In the genomic region with DNA sequence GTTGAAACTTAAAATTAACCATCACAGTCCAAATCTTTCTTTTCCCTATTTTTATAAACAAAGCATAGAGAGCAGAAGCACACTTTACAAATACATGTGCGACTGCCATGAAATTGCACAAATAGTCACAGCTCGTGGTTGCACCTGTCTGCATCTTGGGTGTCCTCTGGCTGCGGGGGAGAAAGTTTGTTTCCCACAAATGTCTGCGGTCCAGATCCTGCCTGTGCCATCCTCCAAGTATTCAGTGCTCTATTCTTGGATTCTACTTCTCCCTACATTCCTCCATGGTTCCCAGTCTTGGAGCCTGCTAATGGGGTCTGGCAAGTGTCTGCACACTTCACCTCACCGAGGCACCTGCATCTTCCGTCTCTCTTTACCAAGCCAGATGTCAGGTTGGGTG, we compare ENCODE assay signal across 36 cellular contexts. TPM values are rescaled to one million over a fixed set of nuclear protein-coding genes. Genes with fewer than 3 reads are reported as not detected.
"Had no signal": no experiment of that assay in that cellular context is flagged by ENCODE, and none has a peak within 500 bp of the region (broad histone marks: within the 10 kb centered on the region; RNA-seq: fewer than 3 reads in every experiment).

No MANE protein-coding gene starts in this region.

- DNase-seq: activated B cell treated with CpG ODN at 0.5 μM for 24 hours; activated CD4-positive, alpha-beta memory T cell treated with anti-CD3 and anti-CD28 coated beads for 36 hours; activated CD4-positive, alpha-beta T cell treated with anti-CD3 and anti-CD28 coated beads for 4 hours; activated CD4-positive, alpha-beta T cell treated with anti-CD3 and anti-CD28 coated beads, Interleukin-2, amount 10 ng/mL, durations not matched to agents 24 days and 14 days; activated CD4-positive, alpha-beta T cell treated with anti-CD3 and anti-CD28 coated beads, Interleukin-2, amount 50 U/mL, for 1 hour; activated CD4-positive, alpha-beta T cell treated with anti-CD3 and anti-CD28 coated beads, Interleukin-2, amount 50 U/mL, for 4 hours; activated CD4-positive, CD25-positive, alpha-beta regulatory T cell treated with anti-CD3 and anti-CD28 coated beads, Interleukin-2, amount 50 U/mL, for 72 hours; activated CD8-positive, alpha-beta memory T cell treated with anti-CD3 and anti-CD28 coated beads for 24 hours; activated CD8-positive, alpha-beta memory T cell treated with anti-CD3 and anti-CD28 coated beads, Interleukin-2, amount 10 ng/mL, durations not matched to agents 7 days and 5 days; activated CD8-positive, alpha-beta memory T cell treated with anti-CD3 and anti-CD28 coated beads, Interleukin-2, amount 50 U/mL, for 48 hours; activated CD8-positive, alpha-beta T cell treated with anti-CD3 and anti-CD28 coated beads, Interleukin-2, amount 10 ng/mL, durations not matched to agents 7 days and 5 days; activated effector memory CD4-positive, alpha-beta T cell treated with Interleukin-2 at 50 U/mL for 16 hours; activated gamma-delta T cell; activated naive CD4-positive, alpha-beta T cell treated with anti-CD3 and anti-CD28 coated beads, Interleukin-2, amount 10 ng/mL, durations not matched to agents 7 days and 5 days; activated naive CD4-positive, alpha-beta T cell treated with Interleukin-2 at 50 U/mL for 16 hours; activated naive CD8-positive, alpha-beta T cell treated with anti-CD3 and anti-CD28 coated beads, Interleukin-2, amount 10 ng/mL, durations not matched to agents 7 days and 5 days; activated naive CD8-positive, alpha-beta T cell treated with anti-CD3 and anti-CD28 coated beads, Interleukin-2, amount 50 U/mL, for 24 hours; activated T-cell treated with anti-CD3 and anti-CD28 coated beads, Interleukin-2, amount 50 U/mL, for 24 hours; activated T-cell treated with anti-CD3 and anti-CD28 coated beads, Interleukin-2, amount 50 U/mL, for 48 hours; amygdala; anterior cingulate cortex; central memory CD4-positive, alpha-beta T cell; T-helper 1 cell; T-helper 9 cell had no signal

- H3K4me3 ChIP-seq: ascending aorta, cardiac muscle cell had no signal

- FAIRE-seq: TTC549 had no signal

- H3K27me3 Mint-ChIP-seq: activated naive CD8-positive, alpha-beta T cell; activated naive CD8-positive, alpha-beta T cell treated with anti-CD3 and anti-CD28 coated beads, Interleukin-2, amount 50 U/mL, for 24 hours; brain had no signal

- H3K27me3 ChIP-seq: ascending aorta, cardiac muscle cell had no signal

- H3K9me3 ChIP-seq: ascending aorta had no signal

- H3K9me3 Mint-ChIP-seq: activated B cell treated with CpG ODN at 0.5 μM for 24 hours; activated CD4-positive, alpha-beta memory T cell treated with anti-CD3 and anti-CD28 coated beads for 36 hours; activated CD4-positive, alpha-beta T cell treated with anti-CD3 and anti-CD28 coated beads, Interleukin-2, amount 10 ng/mL, durations not matched to agents 24 days and 14 days; activated naive CD4-positive, alpha-beta T cell treated with anti-CD3 and anti-CD28 coated beads, Interleukin-2, amount 10 ng/mL, durations not matched to agents 7 days and 5 days; activated naive CD8-positive, alpha-beta T cell treated with anti-CD3 and anti-CD28 coated beads, Interleukin-2, amount 10 ng/mL, durations not matched to agents 7 days and 5 days; activated naive CD8-positive, alpha-beta T cell treated with anti-CD3 and anti-CD28 coated beads, Interleukin-2, amount 50 U/mL, for 24 hours; activated T-cell treated with anti-CD3 and anti-CD28 coated beads, Interleukin-2, amount 50 U/mL, for 24 hours; activated T-helper 2 cell treated with anti-CD3 and anti-CD28 coated beads, Interferon-gamma antibody, Interleukin-2, Interleukin-4, amounts not matched to agents 10 μg/mL and 5 μg/mL and 100 μg/mL, durations not matched to agents 14 hours and 24 hours and 36 hours; T-helper 1 cell treated with Interleukin-12 subunit alpha and Interleukin-12 subunit beta and Interleukin-4 antibody, amounts not matched to agents 30 μg/mL and 1 μg/mL, for 36 hours; T-helper 2 cell treated with Interferon-gamma antibody and Interleukin-4, amounts not matched to agents 5 μg/mL and 100 μg/mL, for 36 hours had no signal

- H3K36me3 Mint-ChIP-seq: activated CD4-positive, alpha-beta memory T cell treated with anti-CD3 and anti-CD28 coated beads for 36 hours; activated CD8-positive, alpha-beta memory T cell treated with anti-CD3 and anti-CD28 coated beads, Interleukin-2, amount 10 ng/mL, durations not matched to agents 7 days and 5 days; activated naive CD4-positive, alpha-beta T cell treated with anti-CD3 and anti-CD28 coated beads, Interleukin-2, amount 10 ng/mL, durations not matched to agents 7 days and 5 days; activated naive CD8-positive, alpha-beta T cell; activated naive CD8-positive, alpha-beta T cell treated with anti-CD3 and anti-CD28 coated beads, Interleukin-2, amount 10 ng/mL, durations not matched to agents 7 days and 5 days; brain had no signal

- H3K4me3 Mint-ChIP-seq: activated B cell treated with CpG ODN at 0.5 μM for 24 hours; activated CD4-positive, alpha-beta memory T cell treated with anti-CD3 and anti-CD28 coated beads for 36 hours; activated CD4-positive, alpha-beta T cell treated with anti-CD3 and anti-CD28 coated beads, Interleukin-2, amount 10 ng/mL, durations not matched to agents 24 days and 14 days; activated CD8-positive, alpha-beta memory T cell treated with anti-CD3 and anti-CD28 coated beads, Interleukin-2, amount 10 ng/mL, durations not matched to agents 7 days and 5 days; activated CD8-positive, alpha-beta T cell treated with anti-CD3 and anti-CD28 coated beads, Interleukin-2, amount 10 ng/mL, durations not matched to agents 7 days and 5 days; activated naive CD4-positive, alpha-beta T cell treated with anti-CD3 and anti-CD28 coated beads, Interleukin-2, amount 10 ng/mL, durations not matched to agents 7 days and 5 days; activated naive CD8-positive, alpha-beta T cell; activated naive CD8-positive, alpha-beta T cell treated with anti-CD3 and anti-CD28 coated beads, Interleukin-2, amount 10 ng/mL, durations not matched to agents 7 days and 5 days; activated naive CD8-positive, alpha-beta T cell treated with anti-CD3 and anti-CD28 coated beads, Interleukin-2, amount 50 U/mL, for 24 hours; activated T-cell treated with anti-CD3 and anti-CD28 coated beads, Interleukin-2, amount 50 U/mL, for 24 hours; brain; T-helper 1 cell treated with Interleukin-12 subunit alpha and Interleukin-12 subunit beta and Interleukin-4 antibody, amounts not matched to agents 30 μg/mL and 1 μg/mL, for 36 hours; T-helper 2 cell treated with Interferon-gamma antibody and Interleukin-4, amounts not matched to agents 5 μg/mL and 100 μg/mL, for 36 hours had no signal

- H3K27ac ChIP-seq: ascending aorta, cardiac muscle cell, VCaP had no signal

- H3K4me1 ChIP-seq: ascending aorta had no signal

- H3K27ac Mint-ChIP-seq: activated B cell treated with CpG ODN at 0.5 μM for 24 hours; activated CD4-positive, alpha-beta memory T cell treated with anti-CD3 and anti-CD28 coated beads for 36 hours; activated CD8-positive, alpha-beta memory T cell treated with anti-CD3 and anti-CD28 coated beads, Interleukin-2, amount 10 ng/mL, durations not matched to agents 7 days and 5 days; activated CD8-positive, alpha-beta T cell treated with anti-CD3 and anti-CD28 coated beads, Interleukin-2, amount 10 ng/mL, durations not matched to agents 7 days and 5 days; activated naive CD4-positive, alpha-beta T cell treated with anti-CD3 and anti-CD28 coated beads, Interleukin-2, amount 10 ng/mL, durations not matched to agents 7 days and 5 days; activated naive CD8-positive, alpha-beta T cell; activated naive CD8-positive, alpha-beta T cell treated with anti-CD3 and anti-CD28 coated beads, Interleukin-2, amount 10 ng/mL, durations not matched to agents 7 days and 5 days; activated naive CD8-positive, alpha-beta T cell treated with anti-CD3 and anti-CD28 coated beads, Interleukin-2, amount 50 U/mL, for 24 hours; activated T-cell treated with anti-CD3 and anti-CD28 coated beads, Interleukin-2, amount 50 U/mL, for 24 hours; activated T-helper 2 cell treated with anti-CD3 and anti-CD28 coated beads, Interferon-gamma antibody, Interleukin-2, Interleukin-4, amounts not matched to agents 10 μg/mL and 5 μg/mL and 100 μg/mL, durations not matched to agents 14 hours and 24 hours and 36 hours; brain; T-helper 1 cell treated with Interleukin-12 subunit alpha and Interleukin-12 subunit beta and Interleukin-4 antibody, amounts not matched to agents 30 μg/mL and 1 μg/mL, for 36 hours; T-helper 2 cell treated with Interferon-gamma antibody and Interleukin-4, amounts not matched to agents 5 μg/mL and 100 μg/mL, for 36 hours had no signal

- H3K36me3 ChIP-seq: ascending aorta, cardiac muscle cell had no signal

- H3K4me1 Mint-ChIP-seq: activated B cell treated with CpG ODN at 0.5 μM for 24 hours; activated CD4-positive, alpha-beta T cell treated with anti-CD3 and anti-CD28 coated beads, Interleukin-2, amount 10 ng/mL, durations not matched to agents 24 days and 14 days; activated naive CD4-positive, alpha-beta T cell treated with anti-CD3 and anti-CD28 coated beads, Interleukin-2, amount 10 ng/mL, durations not matched to agents 7 days and 5 days; activated naive CD8-positive, alpha-beta T cell treated with anti-CD3 and anti-CD28 coated beads, Interleukin-2, amount 10 ng/mL, durations not matched to agents 7 days and 5 days; activated naive CD8-positive, alpha-beta T cell treated with anti-CD3 and anti-CD28 coated beads, Interleukin-2, amount 50 U/mL, for 24 hours had no signal

RNA-seq across cellular contexts. Expression of a gene that starts 52.2 kb away (rescaled TPM):
- total RNA-seq: activated B cell treated with CpG ODN at 0.5 μM for 24 hours; activated CD4-positive, alpha-beta memory T cell treated with anti-CD3 and anti-CD28 coated beads for 36 hours; activated CD4-positive, alpha-beta T cell treated with anti-CD3 and anti-CD28 coated beads, Interleukin-2, amount 10 ng/mL, durations not matched to agents 24 days and 14 days; activated CD8-positive, alpha-beta memory T cell treated with anti-CD3 and anti-CD28 coated beads, Interleukin-2, amount 10 ng/mL, durations not matched to agents 7 days and 5 days; activated CD8-positive, alpha-beta T cell treated with anti-CD3 and anti-CD28 coated beads, Interleukin-2, amount 10 ng/mL, durations not matched to agents 7 days and 5 days; activated naive CD8-positive, alpha-beta T cell treated with anti-CD3 and anti-CD28 coated beads, Interleukin-2, amount 10 ng/mL, durations not matched to agents 7 days and 5 days; activated T-helper 2 cell treated with anti-CD3 and anti-CD28 coated beads, Interferon-gamma antibody, Interleukin-2, Interleukin-4, amounts not matched to agents 10 μg/mL and 5 μg/mL and 100 μg/mL, durations not matched to agents 14 hours and 24 hours and 36 hours; ascending aorta; bronchial epithelial cell; cardiac muscle cell; cerebellum had no signal
- polyA plus RNA-seq: adipose tissue, cardiac muscle cell had no signal
